30 cellular contexts compared by ENCODE assay signal in the genomic region with DNA sequence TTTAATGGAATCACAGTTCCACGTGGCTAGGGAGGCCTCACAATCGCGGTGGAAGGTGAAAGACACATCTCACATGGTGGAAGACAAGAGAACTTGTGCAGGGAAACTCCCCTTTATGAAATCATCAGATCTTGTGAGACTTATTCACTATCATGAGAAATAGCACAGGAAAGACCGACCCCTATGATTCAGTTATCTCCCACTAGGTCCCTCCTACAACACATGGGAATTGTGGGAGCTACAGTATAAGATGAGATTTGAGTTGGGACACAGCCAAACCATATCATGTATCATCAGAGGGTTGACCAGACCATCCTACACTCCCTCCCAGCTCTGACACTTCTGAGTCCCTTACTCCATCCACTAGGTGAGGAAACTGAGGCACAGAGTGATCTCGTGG.
"Had no signal": no experiment of that assay in that cellular context is flagged by ENCODE, and none has a peak within 500 bp of the region (broad histone marks: within the 10 kb centered on the region; RNA-seq: fewer than 3 reads in every experiment).

No MANE protein-coding gene starts in this region.

- H3K9me3 ChIP-seq: adrenal gland, body of pancreas, esophagus squamous epithelium, gastroesophageal sphincter had no signal

- FAIRE-seq: colon, endometrium, endothelial cell of umbilical vein had no signal

- H3K36me3 ChIP-seq: adrenal gland, esophagus squamous epithelium, gastroesophageal sphincter had no signal

- H3K4me1 ChIP-seq: adrenal gland, body of pancreas, esophagus squamous epithelium, gastroesophageal sphincter had no signal

- ATAC-seq: activated CD4-positive, alpha-beta T cell treated with anti-CD3 and anti-CD28 coated beads for 36 hours; activated CD8-positive, alpha-beta memory T cell treated with anti-CD3 and anti-CD28 coated beads, Interleukin-2, amount 10 ng/mL, durations not matched to agents 7 days and 5 days; activated CD8-positive, alpha-beta T cell treated with anti-CD3 and anti-CD28 coated beads, Interleukin-2, amount 10 ng/mL, durations not matched to agents 7 days and 5 days; activated naive CD8-positive, alpha-beta T cell treated with anti-CD3 and anti-CD28 coated beads, Interleukin-2, amount 50 U/mL, for 24 hours; body of pancreas; gastroesophageal sphincter had no signal

- DNase-seq: activated CD4-positive, alpha-beta memory T cell treated with anti-CD3 and anti-CD28 coated beads for 36 hours; activated CD4-positive, alpha-beta T cell treated with anti-CD3 and anti-CD28 coated beads for 36 hours; activated CD4-positive, alpha-beta T cell treated with anti-CD3 and anti-CD28 coated beads, Interleukin-2, amount 10 ng/mL, durations not matched to agents 24 days and 14 days; activated CD4-positive, CD25-positive, alpha-beta regulatory T cell; activated CD4-positive, CD25-positive, alpha-beta regulatory T cell treated with anti-CD3 and anti-CD28 coated beads, Interleukin-2, amount 50 U/mL, for 72 hours; activated CD8-positive, alpha-beta memory T cell treated with anti-CD3 and anti-CD28 coated beads, Interleukin-2, amount 10 ng/mL, durations not matched to agents 7 days and 5 days; activated CD8-positive, alpha-beta memory T cell treated with anti-CD3 and anti-CD28 coated beads, Interleukin-2, amount 50 U/mL, for 4 hours; activated CD8-positive, alpha-beta T cell treated with anti-CD3 and anti-CD28 coated beads, Interleukin-2, amount 10 ng/mL, durations not matched to agents 7 days and 5 days; activated effector memory CD4-positive, alpha-beta T cell treated with anti-CD3 and anti-CD28 coated beads, Interleukin-2, amount 50 U/mL, for 16 hours; activated naive CD4-positive, alpha-beta T cell treated with anti-CD3 and anti-CD28 coated beads for 36 hours; activated naive CD8-positive, alpha-beta T cell treated with anti-CD3 and anti-CD28 coated beads for 36 hours; activated naive CD8-positive, alpha-beta T cell treated with anti-CD3 and anti-CD28 coated beads, Interleukin-2, amount 50 U/mL, for 24 hours; activated T-cell treated with anti-CD3 and anti-CD28 coated beads, Interleukin-2, amount 50 U/mL, for 1 hour; activated T-cell treated with anti-CD3 and anti-CD28 coated beads, Interleukin-2, amount 50 U/mL, for 48 hours; adrenal gland; amygdala; aorta; body of pancreas; caudate nucleus; cortex of kidney; effector CD8-positive, alpha-beta T cell; esophagus squamous epithelium; foreskin melanocyte; head of caudate nucleus; T-helper 2 cell had no signal

- H3K4me3 ChIP-seq: adrenal gland, body of pancreas, esophagus squamous epithelium, gastroesophageal sphincter had no signal

- H3K27ac ChIP-seq: adrenal gland, body of pancreas, epithelial cell of prostate, esophagus squamous epithelium, gastroesophageal sphincter had no signal

- H3K27me3 ChIP-seq: adrenal gland, body of pancreas had no signal
